Comparison of ENCODE assay signal across 2 cellular contexts in genomic region chr3:52536112-52536368, GRCh38.
TF ChIP-seq lines count a peak whose summit lies in the region.

No MANE protein-coding gene starts in this region.

TF ChIP-seq in SK-N-SH, 30 proteins besides CTCF, POLR2A, EP300 and RAD21 (continued from another document):
- TF ChIP-seq YY1 (IDR thresholded peaks at IDR 0.05; ENCODE audit: low read depth) (peak; percentile 78), POLR2AphosphoS5 (IDR thresholded peaks at IDR 0.05; ENCODE audit: low read depth, low read length) (no peak)
TF ChIP-seq in SK-N-SH: peak in this region for 1.

TF ChIP-seq in SK-N-SH treated with all-trans-retinoic acid at 6 μM for 48 hours, 23 proteins besides CTCF, POLR2A, EP300 and RAD21 (continued from another document):
- TF ChIP-seq OSR1 (CRISPR knock-in tag; IDR thresholded peaks at IDR 0.05) (no peak), ESRRG (CRISPR knock-in tag; IDR thresholded peaks at IDR 0.05) (no peak), PPARA (CRISPR knock-in tag; IDR thresholded peaks at IDR 0.05; ENCODE audit: borderline replicate concordance) (no peak), CREB5 (CRISPR knock-in tag; IDR thresholded peaks at IDR 0.05; ENCODE audit: low read depth) (no peak), ZFP30 (CRISPR knock-in tag; IDR thresholded peaks at IDR 0.05) (no peak), TSHZ2 (CRISPR knock-in tag; IDR thresholded peaks at IDR 0.05) (no peak), ZNF70 (CRISPR knock-in tag; IDR thresholded peaks at IDR 0.05) (no peak), ISL1 (CRISPR knock-in tag; IDR thresholded peaks at IDR 0.05) (no peak), RARB (CRISPR knock-in tag; IDR thresholded peaks at IDR 0.05) (no peak), ZFP3 (CRISPR knock-in tag; IDR thresholded peaks at IDR 0.05) (no peak), ZNF8 (CRISPR knock-in tag; IDR thresholded peaks at IDR 0.05) (no peak)
